31 cellular contexts compared by ENCODE assay signal in genomic region chr6:99384507-99384906, GRCh38. TPM values are rescaled to one million over a fixed set of nuclear protein-coding genes. Genes with fewer than 3 reads are reported as not detected.
"Had no signal": no experiment of that assay in that cellular context is flagged by ENCODE, and none has a peak within 500 bp of the region (broad histone marks: within the 10 kb centered on the region; RNA-seq: fewer than 3 reads in every experiment).

No MANE protein-coding gene starts in this region.

- H3K36me3 ChIP-seq: adrenal gland, brain microvascular endothelial cell, breast epithelium had no signal

- H3K27ac ChIP-seq: adrenal gland, body of pancreas, brain microvascular endothelial cell, breast epithelium, VCaP had no signal

- H3K4me3 ChIP-seq: adrenal gland, body of pancreas, breast epithelium had no signal

- H3K9me3 ChIP-seq: adrenal gland, body of pancreas, breast epithelium had no signal

- H3K4me1 ChIP-seq: adrenal gland, body of pancreas, breast epithelium had no signal

- DNase-seq: activated B cell treated with CpG ODN at 0.5 μM for 24 hours; activated CD4-positive, alpha-beta memory T cell treated with anti-CD3 and anti-CD28 coated beads for 36 hours; activated CD4-positive, alpha-beta T cell treated with anti-CD3 and anti-CD28 coated beads for 4 hours; activated CD4-positive, alpha-beta T cell treated with anti-CD3 and anti-CD28 coated beads, Interleukin-2, amount 10 ng/mL, durations not matched to agents 24 days and 14 days; activated CD4-positive, alpha-beta T cell treated with anti-CD3 and anti-CD28 coated beads, Interleukin-2, amount 50 U/mL, for 1 hour; activated CD4-positive, alpha-beta T cell treated with anti-CD3 and anti-CD28 coated beads, Interleukin-2, amount 50 U/mL, for 4 hours; activated CD4-positive, CD25-positive, alpha-beta regulatory T cell treated with anti-CD3 and anti-CD28 coated beads, Interleukin-2, amount 50 U/mL, for 72 hours; activated CD8-positive, alpha-beta memory T cell treated with anti-CD3 and anti-CD28 coated beads, Interleukin-2, amount 50 U/mL, for 4 hours; activated CD8-positive, alpha-beta T cell treated with anti-CD3 and anti-CD28 coated beads for 36 hours; activated effector memory CD4-positive, alpha-beta T cell treated with anti-CD3 and anti-CD28 coated beads, Interleukin-2, amount 50 U/mL, for 16 hours; activated gamma-delta T cell treated with Interleukin-2 at 50 U/mL for 16 hours; activated naive CD4-positive, alpha-beta T cell; activated naive CD4-positive, alpha-beta T cell treated with anti-CD3 and anti-CD28 coated beads for 36 hours; activated naive CD4-positive, alpha-beta T cell treated with anti-CD3 and anti-CD28 coated beads, Interleukin-2, amount 50 U/mL, for 16 hours; activated naive CD8-positive, alpha-beta T cell treated with anti-CD3 and anti-CD28 coated beads for 36 hours; activated T-cell treated with anti-CD3 and anti-CD28 coated beads for 4 hours; activated T-cell treated with anti-CD3 and anti-CD28 coated beads, Interleukin-2, amount 50 U/mL, for 1 hour; activated T-cell treated with anti-CD3 and anti-CD28 coated beads, Interleukin-2, amount 50 U/mL, for 4 hours; activated T-cell treated with anti-CD3 and anti-CD28 coated beads, Interleukin-2, amount 50 U/mL, for 72 hours; adrenal gland; amniotic stem cell; aorta; body of pancreas; brain microvascular endothelial cell; central memory CD4-positive, alpha-beta T cell; T-helper 9 cell had no signal

- H3K27me3 ChIP-seq: adrenal gland, body of pancreas, brain microvascular endothelial cell, breast epithelium had no signal

- ATAC-seq: activated CD8-positive, alpha-beta T cell treated with anti-CD3 and anti-CD28 coated beads for 36 hours; activated naive CD4-positive, alpha-beta T cell treated with anti-CD3 and anti-CD28 coated beads, Interleukin-2, amount 50 U/mL, for 72 hours; activated T-cell treated with anti-CD3 and anti-CD28 coated beads, Interleukin-2, amount 50 U/mL, for 4 hours; activated T-cell treated with anti-CD3 and anti-CD28 coated beads, Interleukin-2, amount 50 U/mL, for 72 hours; activated T-helper 17 cell treated with anti-CD3 and anti-CD28 coated beads, Interleukin-2, amount 50 U/mL, for 72 hours; body of pancreas had no signal

RNA-seq across cellular contexts. Expression of gene FAXC, which starts 35.0 kb away (rescaled TPM):
- total RNA-seq: activated B cell treated with CpG ODN at 0.5 μM for 24 hours; activated CD4-positive, alpha-beta memory T cell treated with anti-CD3 and anti-CD28 coated beads for 36 hours; activated CD4-positive, alpha-beta T cell treated with anti-CD3 and anti-CD28 coated beads, Interleukin-2, amount 10 ng/mL, durations not matched to agents 24 days and 14 days; activated CD8-positive, alpha-beta T cell treated with anti-CD3 and anti-CD28 coated beads for 36 hours; activated naive CD4-positive, alpha-beta T cell treated with anti-CD3 and anti-CD28 coated beads for 36 hours; activated naive CD4-positive, alpha-beta T cell treated with anti-CD3 and anti-CD28 coated beads, Interleukin-2, amount 50 U/mL, for 72 hours; activated naive CD8-positive, alpha-beta T cell treated with anti-CD3 and anti-CD28 coated beads for 36 hours; activated T-cell treated with anti-CD3 and anti-CD28 coated beads, Interleukin-2, amount 50 U/mL, for 4 hours; activated T-cell treated with anti-CD3 and anti-CD28 coated beads, Interleukin-2, amount 50 U/mL, for 72 hours; activated T-helper 1 cell treated with anti-CD3 and anti-CD28 coated beads, Interleukin-12 subunit alpha, Interleukin-12 subunit beta, Interleukin-2, Interleukin-4 antibody, amounts not matched to agents 30 ng/mL and 10 ng/mL and 1 ng/mL, durations not matched to agents 14 hours and 24 hours and 36 hours had no signal
